9 cellular contexts compared by ENCODE assay signal in genomic region chr16:23072084-23072599, GRCh38.
DNase-seq lines count a peak whose midpoint lies in the region; ATAC-seq and TF ChIP-seq lines count a peak whose summit lies in the region.
"Had no signal": no experiment of that assay in that cellular context is flagged by ENCODE, and none has a peak within 500 bp of the region (broad histone marks: within the 10 kb centered on the region; RNA-seq: fewer than 3 reads in every experiment).

No MANE protein-coding gene starts in this region.

- H3K27me3 ChIP-seq in left ventricle myocardium inferior (ENCODE audit: low read depth) (no peaks in the 10 kb centered on the region), mesendoderm (ENCODE audit: insufficient read depth, low read length, poor library complexity) (no peaks in the 10 kb centered on the region)

- H3K36me3 ChIP-seq in left ventricle myocardium inferior: peaks cover 47% of the 10 kb centered on the region
- peaks cover 4% of the 10 kb centered on the region for H3K36me3 ChIP-seq in mesendoderm (ENCODE audit: control insufficient read depth, insufficient read depth, low read length)

- H3K27ac ChIP-seq in left ventricle myocardium inferior (replicated peaks) (peak overlapping the region; percentile 92), mesendoderm (ENCODE audit: low read depth, low read length) (no peak overlapping the region)

- H3K79me2 ChIP-seq in mesendoderm (ENCODE audit: control insufficient read depth, insufficient read depth, low read length): no peaks in the 10 kb centered on the region

- H3K4me3 Mint-ChIP-seq in activated T-helper 1 cell treated with anti-CD3 and anti-CD28 coated beads, Interleukin-12 subunit alpha, Interleukin-12 subunit beta, Interleukin-2, Interleukin-4 antibody, amounts not matched to agents 30 ng/mL and 10 ng/mL and 1 ng/mL, durations not matched to agents 14 hours and 24 hours and 36 hours: no peak overlapping the region
- H3K4me3 Mint-ChIP-seq: activated CD4-positive, alpha-beta T cell treated with anti-CD3 and anti-CD28 coated beads, Interleukin-2, amount 10 ng/mL, durations not matched to agents 24 days and 14 days had no signal

- H3K4me2 ChIP-seq in mesendoderm (ENCODE audit: low read length): no peak overlapping the region

- H3K9ac ChIP-seq in mesendoderm (ENCODE audit: low read length): no peak overlapping the region

- no peak overlapping the region for H2BK15ac ChIP-seq in mesendoderm (replicated peaks; ENCODE audit: low read depth)

- no peak overlapping the region for H3K4ac ChIP-seq in mesendoderm (ENCODE audit: low read depth, low read length)

- ATAC-seq in HG02852 (IDR thresholded peaks at IDR 0.05; ENCODE audit: unreplicated experiment): no peak
- no peak for ATAC-seq in HG03039 (IDR thresholded peaks at IDR 0.05; ENCODE audit: unreplicated experiment)

- H3K9me3 ChIP-seq in left ventricle myocardium inferior (replicated peaks): no peaks in the 10 kb centered on the region

- H3K4me1 ChIP-seq in left ventricle myocardium inferior: peaks cover 62% of the 10 kb centered on the region
- H3K4me1 ChIP-seq in mesendoderm (ENCODE audit: control insufficient read depth, low read depth, low read length): no peaks in the 10 kb centered on the region

- no peak overlapping the region for H2BK5ac ChIP-seq in mesendoderm (ENCODE audit: low read length)

- intact Hi-C loops in left ventricle myocardium inferior (cut with micrococcal nuclease): loop anchor here (10.0 kb wide), 1 partner anchor 73 kb away; the partner anchor contains the start of gene USP31
- intact Hi-C loops in activated T-helper 1 cell treated with anti-CD3 and anti-CD28 coated beads, Interleukin-12 subunit alpha, Interleukin-12 subunit beta, Interleukin-2, Interleukin-4 antibody, amounts not matched to agents 30 ng/mL and 10 ng/mL and 1 ng/mL, durations not matched to agents 14 hours and 24 hours and 36 hours (cut with micrococcal nuclease): no loop called here

- in situ Hi-C loops in astrocyte of the cerebellum (cut with HindIII; ENCODE audit: low sequenced_read_pairs): no loop called here

- H3K27ac Mint-ChIP-seq in activated T-helper 1 cell treated with anti-CD3 and anti-CD28 coated beads, Interleukin-12 subunit alpha, Interleukin-12 subunit beta, Interleukin-2, Interleukin-4 antibody, amounts not matched to agents 30 ng/mL and 10 ng/mL and 1 ng/mL, durations not matched to agents 14 hours and 24 hours and 36 hours: no peak overlapping the region
- H3K27ac Mint-ChIP-seq: activated CD4-positive, alpha-beta T cell treated with anti-CD3 and anti-CD28 coated beads, Interleukin-2, amount 10 ng/mL, durations not matched to agents 24 days and 14 days had no signal

- H4K5ac ChIP-seq in mesendoderm (ENCODE audit: low read length): no peak overlapping the region

- H3K4me3 ChIP-seq in astrocyte of the cerebellum (ENCODE audit: low read depth, low read length) (no peak overlapping the region), left ventricle myocardium inferior (peak overlapping the region; percentile 42), mesendoderm (ENCODE audit: low read length) (no peak overlapping the region)

- no peak overlapping the region for H4K8ac ChIP-seq in mesendoderm (ENCODE audit: low read depth, low read length)

- H3K18ac ChIP-seq in mesendoderm (ENCODE audit: low read length): no peak overlapping the region

- TF ChIP-seq CTCF in astrocyte of the cerebellum (IDR thresholded peaks at IDR 0.05; ENCODE audit: low read depth, low read length, missing control alignments) (no peak), left ventricle myocardium inferior (IDR thresholded peaks at IDR 0.05; ENCODE audit: borderline replicate concordance) (no peak)

- peaks cover 17% of the 10 kb centered on the region for H3K36me3 Mint-ChIP-seq in activated T-helper 1 cell treated with anti-CD3 and anti-CD28 coated beads, Interleukin-12 subunit alpha, Interleukin-12 subunit beta, Interleukin-2, Interleukin-4 antibody, amounts not matched to agents 30 ng/mL and 10 ng/mL and 1 ng/mL, durations not matched to agents 14 hours and 24 hours and 36 hours (ENCODE audit: low read depth)

- no peak overlapping the region for H2AK5ac ChIP-seq in mesendoderm (ENCODE audit: low read length)

- DNase-seq in C1 segment of cervical spinal cord (lab: John Stamatoyannopoulos, UW) (peak in 8 of 14 donors; percentile 9 to 53 (median 33)), astrocyte of the cerebellum (ENCODE audit: low read depth) (peak; percentile 41), left ventricle myocardium inferior (peak; percentile 91), retina (peak; percentile 23), mesendoderm (no peak)
- no peak for DNase-seq in activated T-helper 1 cell treated with anti-CD3 and anti-CD28 coated beads, Interleukin-12 subunit alpha, Interleukin-12 subunit beta, Interleukin-2, Interleukin-4 antibody, amounts not matched to agents 30 ng/mL and 10 ng/mL and 1 ng/mL, durations not matched to agents 14 hours and 24 hours and 36 hours (ENCODE audit: low spot score)
- DNase-seq: activated CD4-positive, alpha-beta T cell treated with anti-CD3 and anti-CD28 coated beads, Interleukin-2, amount 10 ng/mL, durations not matched to agents 24 days and 14 days had no signal

- no peak overlapping the region for H3K56ac ChIP-seq in mesendoderm (ENCODE audit: low read length)

- WGBS in mesendoderm (ENCODE audit: extremely low coverage, insufficient coverage, low lambda C conversion rate): no CpG with 5 or more reads among the region's 13 CpGs

- no peaks in the 10 kb centered on the region for H3K27me3 Mint-ChIP-seq in activated T-helper 1 cell treated with anti-CD3 and anti-CD28 coated beads, Interleukin-12 subunit alpha, Interleukin-12 subunit beta, Interleukin-2, Interleukin-4 antibody, amounts not matched to agents 30 ng/mL and 10 ng/mL and 1 ng/mL, durations not matched to agents 14 hours and 24 hours and 36 hours (ENCODE audit: insufficient read depth)
- H3K27me3 Mint-ChIP-seq: activated CD4-positive, alpha-beta T cell treated with anti-CD3 and anti-CD28 coated beads, Interleukin-2, amount 10 ng/mL, durations not matched to agents 24 days and 14 days had no signal

- H2BK120ac ChIP-seq in mesendoderm (ENCODE audit: low read depth, low read length): no peak overlapping the region

- H3K79me1 ChIP-seq in mesendoderm (ENCODE audit: low read length): peaks cover 2% of the 10 kb centered on the region

- H3K4me1 Mint-ChIP-seq in activated T-helper 1 cell treated with anti-CD3 and anti-CD28 coated beads, Interleukin-12 subunit alpha, Interleukin-12 subunit beta, Interleukin-2, Interleukin-4 antibody, amounts not matched to agents 30 ng/mL and 10 ng/mL and 1 ng/mL, durations not matched to agents 14 hours and 24 hours and 36 hours (ENCODE audit: low read depth): no peaks in the 10 kb centered on the region
- H3K4me1 Mint-ChIP-seq: activated CD4-positive, alpha-beta T cell treated with anti-CD3 and anti-CD28 coated beads, Interleukin-2, amount 10 ng/mL, durations not matched to agents 24 days and 14 days had no signal

- H3K9me3 Mint-ChIP-seq in activated T-helper 1 cell treated with anti-CD3 and anti-CD28 coated beads, Interleukin-12 subunit alpha, Interleukin-12 subunit beta, Interleukin-2, Interleukin-4 antibody, amounts not matched to agents 30 ng/mL and 10 ng/mL and 1 ng/mL, durations not matched to agents 14 hours and 24 hours and 36 hours: no peaks in the 10 kb centered on the region
- H3K9me3 Mint-ChIP-seq: activated CD4-positive, alpha-beta T cell treated with anti-CD3 and anti-CD28 coated beads, Interleukin-2, amount 10 ng/mL, durations not matched to agents 24 days and 14 days had no signal

- H3K23ac ChIP-seq in mesendoderm (ENCODE audit: low read length): no peak overlapping the region

Comparison
In these comparisons a context has a peak if more than half of its experiments do, and no peak if none do; other contexts are left out.
1. DNase-seq: peak in C1 segment of cervical spinal cord (8 of 14), astrocyte of the cerebellum (single experiment), left ventricle myocardium inferior (single experiment) and retina (single experiment); none in mesendoderm (single experiment) and activated T-helper 1 cell treated with anti-CD3 and anti-CD28 coated beads, Interleukin-12 subunit alpha, Interleukin-12 subunit beta, Interleukin-2, Interleukin-4 antibody, amounts not matched to agents 30 ng/mL and 10 ng/mL and 1 ng/mL, durations not matched to agents 14 hours and 24 hours and 36 hours (single experiment).